Comparison of ENCODE assay signal across 9 cellular contexts in genomic region chr6:144122861-144123260, GRCh38. TPM values are rescaled to one million over a fixed set of nuclear protein-coding genes. Genes with fewer than 3 reads are reported as not detected.
"Had no signal": no experiment of that assay in that cellular context is flagged by ENCODE, and none has a peak within 500 bp of the region (broad histone marks: within the 10 kb centered on the region; RNA-seq: fewer than 3 reads in every experiment).

No MANE protein-coding gene starts in this region.

- DNase-seq: GM23248, GOT3, H7, HFFc6 had no signal

- H3K36me3 ChIP-seq: HAP-1 had no signal

- H3K9me3 Mint-ChIP-seq: HFFc6, IgD-negative memory B cell had no signal

- H3K4me3 ChIP-seq: GM23248, HAP-1 had no signal

- H3K9me3 ChIP-seq: HAP-1 had no signal

- H3K4me1 ChIP-seq: HAP-1 had no signal

- H3K27ac Mint-ChIP-seq: HFFc6, IgD-negative memory B cell had no signal

- H3K36me3 Mint-ChIP-seq: IgD-negative memory B cell had no signal

- FAIRE-seq: HepG2 had no signal

- H3K4me3 Mint-ChIP-seq: HFFc6, IgD-negative memory B cell had no signal

- H3K27ac ChIP-seq: GM23248 had no signal

- ATAC-seq: HCT116, HepG2 had no signal

RNA-seq across cellular contexts. Expression of gene STX11, which starts 27.5 kb away (rescaled TPM):
- total RNA-seq: H4, H7, HepG2 had no signal
